10 cellular contexts compared by ENCODE assay signal in the genomic region with DNA sequence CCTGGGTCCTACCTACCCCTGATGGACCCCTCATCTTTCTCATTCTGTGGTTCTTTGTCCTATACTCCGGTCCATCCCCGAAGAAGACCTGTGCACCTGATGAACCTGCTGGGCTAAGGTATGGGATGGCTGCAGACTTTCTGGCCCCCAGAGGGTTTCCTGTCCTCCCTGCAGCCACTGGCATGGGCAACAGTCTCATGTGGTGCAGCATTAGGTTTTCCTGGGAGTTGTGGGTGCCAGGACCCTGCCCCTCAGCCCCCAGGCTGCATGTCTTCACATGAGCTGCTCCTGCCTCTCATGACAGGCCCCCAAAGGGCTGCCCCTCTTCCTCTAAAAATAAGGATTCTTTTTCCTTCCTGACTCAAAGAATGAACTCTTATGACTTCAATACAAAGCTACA.
DNase-seq lines count a peak whose midpoint lies in the region; ATAC-seq and TF ChIP-seq lines count a peak whose summit lies in the region.
"Had no signal": no experiment of that assay in that cellular context is flagged by ENCODE, and none has a peak within 500 bp of the region (broad histone marks: within the 10 kb centered on the region; RNA-seq: fewer than 3 reads in every experiment).

No MANE protein-coding gene starts in this region.

- peak overlapping the region in 10 of 11 experiments; percentile 44 to 73 (median 59); a peak in 17 of 22 replicates for H3K9ac ChIP-seq in BLaER1 treated with 17β-estradiol and CSF1 and Interleukin-3, amounts not matched to agents 10 nM and 100 nM
- H3K9ac ChIP-seq in DND-41 (ENCODE audit: low read depth, low read length) (no peak overlapping the region), mucosa of stomach (ENCODE audit: low read length) (peak overlapping the region; percentile 6), neural progenitor cell (no peak overlapping the region)

- H2AFZ ChIP-seq in DND-41 (ENCODE audit: low read depth, low read length) (no peak overlapping the region), neural progenitor cell (replicated peaks) (no peak overlapping the region)

- H4K20me1 ChIP-seq in BLaER1 treated with 17β-estradiol and CSF1 and Interleukin-3, amounts not matched to agents 10 nM and 100 nM, result peaks cover 0 to 13% (median 0%) of the 10 kb centered on the region in 11 experiments; a peak in 2 of 22 replicates
- H4K20me1 ChIP-seq in DND-41 (ENCODE audit: insufficient read depth, low read length) (peaks cover 17% of the 10 kb centered on the region), neural progenitor cell (ENCODE audit: low read depth) (no peaks in the 10 kb centered on the region)

- H3K27ac ChIP-seq in BLaER1 treated with 17β-estradiol and CSF1 and Interleukin-3, amounts not matched to agents 10 nM and 100 nM, result peak overlapping the region; percentile 28 to 86 (median 75); a peak in 20 of 22 replicates
- peak overlapping the region; percentile 81 for H3K27ac ChIP-seq in DND-41 (ENCODE audit: low read length)
- H3K27ac ChIP-seq in neural progenitor cell, result no peak overlapping the region

- H3K79me2 ChIP-seq in DND-41 (ENCODE audit: insufficient read depth, low read length), result 0 out of 2 replicates have a peak, but pooled peaks cover 2% of the 10 kb centered on the region
- no peaks in the 10 kb centered on the region for H3K79me2 ChIP-seq in neural progenitor cell (ENCODE audit: low read depth)

- H3K4me3 Mint-ChIP-seq in activated CD8-positive, alpha-beta T cell treated with anti-CD3 and anti-CD28 coated beads, Interleukin-2, amount 10 ng/mL, durations not matched to agents 7 days and 5 days, result peak overlapping the region; percentile 52
- no peak overlapping the region for H3K4me3 Mint-ChIP-seq in neural progenitor cell
- H3K4me3 Mint-ChIP-seq: brain, nephron progenitor cell had no signal

- peak overlapping the region; percentile 87 to 97 (median 91) for H3K4me2 ChIP-seq in BLaER1 treated with 17β-estradiol and CSF1 and Interleukin-3, amounts not matched to agents 10 nM and 100 nM
- H3K4me2 ChIP-seq in DND-41 (ENCODE audit: insufficient read depth, low read length) (no peak overlapping the region), neural progenitor cell (no peak overlapping the region)

- H3K4me1 ChIP-seq in BLaER1 treated with 17β-estradiol and CSF1 and Interleukin-3, amounts not matched to agents 10 nM and 100 nM, result peaks cover 31 to 53% (median 45%) of the 10 kb centered on the region in 10 experiments
- H3K4me1 ChIP-seq in DND-41 (ENCODE audit: insufficient read depth, low read length) (peaks cover 46% of the 10 kb centered on the region), mucosa of stomach (ENCODE audit: control insufficient read depth, insufficient read depth, low read length) (peaks cover 22% of the 10 kb centered on the region), neural progenitor cell (no peaks in the 10 kb centered on the region)

- H3K9me3 Mint-ChIP-seq in activated CD8-positive, alpha-beta T cell treated with anti-CD3 and anti-CD28 coated beads, Interleukin-2, amount 10 ng/mL, durations not matched to agents 7 days and 5 days (ENCODE audit: insufficient read depth), result no peaks in the 10 kb centered on the region
- peaks cover 16% of the 10 kb centered on the region for H3K9me3 Mint-ChIP-seq in neural progenitor cell

- peaks cover 29 to 87% (median 65%) of the 10 kb centered on the region in 11 experiments for H3K36me3 ChIP-seq in BLaER1 treated with 17β-estradiol and CSF1 and Interleukin-3, amounts not matched to agents 10 nM and 100 nM
- H3K36me3 ChIP-seq in DND-41 (ENCODE audit: insufficient read depth, low read length), result peaks cover 91% of the 10 kb centered on the region
- H3K36me3 ChIP-seq in mucosa of stomach (ENCODE audit: control insufficient read depth, insufficient read depth, low read length), result peaks cover 12% of the 10 kb centered on the region
- H3K36me3 ChIP-seq in neural progenitor cell, result peaks cover 10% of the 10 kb centered on the region

- H3F3A ChIP-seq in neural progenitor cell (ENCODE audit: low read depth), result no peaks in the 10 kb centered on the region

- no peak for TF ChIP-seq CTCF in DND-41 (IDR thresholded peaks at IDR 0.05; ENCODE audit: borderline replicate concordance, extremely low read depth, low read length, poor library complexity, severe bottlenecking)
- no peak for TF ChIP-seq CTCF in neural progenitor cell (IDR thresholded peaks at IDR 0.05)

- H3K4me1 Mint-ChIP-seq in activated CD8-positive, alpha-beta T cell treated with anti-CD3 and anti-CD28 coated beads, Interleukin-2, amount 10 ng/mL, durations not matched to agents 7 days and 5 days (ENCODE audit: low read depth), result peaks cover 77% of the 10 kb centered on the region
- H3K4me1 Mint-ChIP-seq in neural progenitor cell, result no peaks in the 10 kb centered on the region

- peak overlapping the region; percentile 95 for H3K27ac Mint-ChIP-seq in activated CD8-positive, alpha-beta T cell treated with anti-CD3 and anti-CD28 coated beads, Interleukin-2, amount 10 ng/mL, durations not matched to agents 7 days and 5 days
- H3K27ac Mint-ChIP-seq in neural progenitor cell, result no peak overlapping the region
- H3K27ac Mint-ChIP-seq: nephron progenitor cell had no signal

- H3K27me3 ChIP-seq in BLaER1 treated with 17β-estradiol and CSF1 and Interleukin-3, amounts not matched to agents 10 nM and 100 nM, result no peaks in the 10 kb centered on the region
- H3K27me3 ChIP-seq in DND-41 (ENCODE audit: insufficient read depth, low read length, poor library complexity), result no peaks in the 10 kb centered on the region
- H3K27me3 ChIP-seq in mucosa of stomach (ENCODE audit: control insufficient read depth, insufficient read depth, low read length), result no peaks in the 10 kb centered on the region
- no peaks in the 10 kb centered on the region for H3K27me3 ChIP-seq in neural progenitor cell

- no peaks in the 10 kb centered on the region for H3K9me3 ChIP-seq in BLaER1 treated with 17β-estradiol and CSF1 and Interleukin-3, amounts not matched to agents 10 nM and 100 nM (replicated peaks in 1 of 11)
- H3K9me3 ChIP-seq in DND-41 (ENCODE audit: insufficient read depth, low read length, severe bottlenecking) (no peaks in the 10 kb centered on the region), mucosa of stomach (ENCODE audit: control insufficient read depth, low read length) (no peaks in the 10 kb centered on the region), neural progenitor cell (ENCODE audit: low read depth) (no peaks in the 10 kb centered on the region)

- CTCF ChIA-PET in activated CD8-positive, alpha-beta T cell treated with anti-CD3 and anti-CD28 coated beads, Interleukin-2, amount 10 ng/mL, durations not matched to agents 7 days and 5 days (lab: Charles Lee), result interaction anchor here (0.7 to 17.2 kb wide), 12 partner anchors 9 to 142 kb away, joined by 3 to 233 read pairs (median 5); partner anchors contain the start of gene CCDC88C

- POLR2A ChIA-PET in activated CD8-positive, alpha-beta T cell treated with anti-CD3 and anti-CD28 coated beads, Interleukin-2, amount 10 ng/mL, durations not matched to agents 7 days and 5 days (lab: Charles Lee), result interaction anchor here (0.6 to 3.1 kb wide), 7 partner anchors 12 to 101 kb away, joined by 3 to 14 read pairs (median 4); partner anchors contain the start of genes CCDC88C and GPR68

- ATAC-seq in DND-41 (ENCODE audit: insufficient read depth, low read depth) (no peak), GM19324 (IDR thresholded peaks at IDR 0.05; ENCODE audit: low FRiP score, unreplicated experiment) (no peak)
- ATAC-seq in activated CD8-positive, alpha-beta T cell treated with anti-CD3 and anti-CD28 coated beads, Interleukin-2, amount 10 ng/mL, durations not matched to agents 7 days and 5 days, result no peak

- H3K4me3 ChIP-seq in BLaER1 treated with 17β-estradiol and CSF1 and Interleukin-3, amounts not matched to agents 10 nM and 100 nM, result peak overlapping the region in 4 of 10 experiments; percentile 1 to 17 (median 9); a peak in 3 of 20 replicates
- H3K4me3 ChIP-seq in DND-41 (ENCODE audit: low read depth in 1 of 2, low read length in 2 of 2), result no peak overlapping the region
- no peak overlapping the region for H3K4me3 ChIP-seq in mucosa of stomach (ENCODE audit: low read length)
- no peak overlapping the region for H3K4me3 ChIP-seq in neural progenitor cell

- peaks cover 88% of the 10 kb centered on the region for H3K36me3 Mint-ChIP-seq in activated CD8-positive, alpha-beta T cell treated with anti-CD3 and anti-CD28 coated beads, Interleukin-2, amount 10 ng/mL, durations not matched to agents 7 days and 5 days (ENCODE audit: low read depth)
- H3K36me3 Mint-ChIP-seq in neural progenitor cell, result peaks cover 55% of the 10 kb centered on the region

- H3K27me3 Mint-ChIP-seq in activated CD8-positive, alpha-beta T cell treated with anti-CD3 and anti-CD28 coated beads, Interleukin-2, amount 10 ng/mL, durations not matched to agents 7 days and 5 days (ENCODE audit: low read depth), result no peaks in the 10 kb centered on the region
- peaks cover 6% of the 10 kb centered on the region for H3K27me3 Mint-ChIP-seq in neural progenitor cell (ENCODE audit: insufficient read depth, low read depth)
- H3K27me3 Mint-ChIP-seq: brain had no signal

- DNase-seq in DND-41 (no peak), NCI-H226 (no peak), neural progenitor cell (ENCODE audit: low spot score) (no peak), NCI-H510A (lab: John Stamatoyannopoulos, UW) (no peak)
- no peak for DNase-seq in activated CD8-positive, alpha-beta T cell treated with anti-CD3 and anti-CD28 coated beads, Interleukin-2, amount 10 ng/mL, durations not matched to agents 7 days and 5 days
- DNase-seq: nephron progenitor cell had no signal

Comparison
In these comparisons a context has a peak if more than half of its experiments do, and no peak if none do; other contexts are left out.
1. H3K4me2 ChIP-seq: peak in BLaER1 treated with 17β-estradiol and CSF1 and Interleukin-3, amounts not matched to agents 10 nM and 100 nM (11 of 11); none in DND-41 (single experiment) and neural progenitor cell (single experiment).
2. H3K9ac ChIP-seq: peak in BLaER1 treated with 17β-estradiol and CSF1 and Interleukin-3, amounts not matched to agents 10 nM and 100 nM (10 of 11) and mucosa of stomach (single experiment); none in DND-41 (single experiment) and neural progenitor cell (single experiment).